In genomic region chr11:113262594-113262993, GRCh38 we compare ENCODE assay signal across 17 cellular contexts.
"Had no signal": no experiment of that assay in that cellular context is flagged by ENCODE, and none has a peak within 500 bp of the region (broad histone marks: within the 10 kb centered on the region; RNA-seq: fewer than 3 reads in every experiment).

No MANE protein-coding gene starts in this region.

- H3K4me1 Mint-ChIP-seq: activated naive CD4-positive, alpha-beta T cell treated with anti-CD3 and anti-CD28 coated beads, Interleukin-2, amount 50 U/mL, for 24 hours; naive thymus-derived CD8-positive, alpha-beta T cell had no signal

- H3K4me1 ChIP-seq: breast epithelium, esophagus squamous epithelium, sigmoid colon, spleen, tibial nerve had no signal

- H3K27me3 ChIP-seq: adrenal gland, breast epithelium, esophagus squamous epithelium, hepatocyte, sigmoid colon, tibial nerve had no signal

- DNase-seq: activated CD4-positive, alpha-beta T cell treated with anti-CD3 and anti-CD28 coated beads, Interleukin-2, amount 50 U/mL, for 4 hours; activated effector memory CD4-positive, alpha-beta T cell treated with anti-CD3 and anti-CD28 coated beads, Interleukin-2, amount 50 U/mL, for 16 hours; effector memory CD8-positive, alpha-beta T cell; esophagus squamous epithelium; left cardiac atrium; naive thymus-derived CD8-positive, alpha-beta T cell; sigmoid colon; SK-N-SH; spleen; stimulated activated naive CD8-positive, alpha-beta T cell treated with anti-CD3 and anti-CD28 coated beads, Interleukin-15, Interleukin-2, amounts not matched to agents 100 U/mL and 50 U/mL, for 24 hours; T1000 had no signal

- H3K9ac ChIP-seq: SK-N-SH had no signal

- H2AFZ ChIP-seq: hepatocyte had no signal

- H3K9me3 Mint-ChIP-seq: activated naive CD4-positive, alpha-beta T cell treated with anti-CD3 and anti-CD28 coated beads, Interleukin-2, amount 50 U/mL, for 24 hours; dendritic cell treated with granulocyte-macrophage colony-stimulating factor and Interleukin-4, amounts not matched to agents 40 ng/mL and 50 ng/mL, for 4 days; effector memory CD8-positive, alpha-beta T cell; naive thymus-derived CD8-positive, alpha-beta T cell had no signal

- ATAC-seq: effector memory CD8-positive, alpha-beta T cell; naive thymus-derived CD8-positive, alpha-beta T cell; stimulated activated naive CD8-positive, alpha-beta T cell treated with anti-CD3 and anti-CD28 coated beads, Interleukin-15, Interleukin-2, amounts not matched to agents 100 U/mL and 50 U/mL, for 24 hours had no signal

- H3K27ac Mint-ChIP-seq: activated naive CD4-positive, alpha-beta T cell treated with anti-CD3 and anti-CD28 coated beads, Interleukin-2, amount 50 U/mL, for 24 hours; dendritic cell treated with granulocyte-macrophage colony-stimulating factor and Interleukin-4, amounts not matched to agents 40 ng/mL and 50 ng/mL, for 4 days; effector memory CD8-positive, alpha-beta T cell; naive thymus-derived CD8-positive, alpha-beta T cell had no signal

- H3K27ac ChIP-seq: adrenal gland, breast epithelium, esophagus squamous epithelium, hepatocyte, sigmoid colon, spleen, tibial nerve had no signal

- H3K4me3 ChIP-seq: adrenal gland, breast epithelium, esophagus squamous epithelium, hepatocyte, sigmoid colon, spleen, tibial nerve had no signal

- H3K36me3 ChIP-seq: breast epithelium, esophagus squamous epithelium, spleen had no signal

- H3K36me3 Mint-ChIP-seq: activated naive CD4-positive, alpha-beta T cell treated with anti-CD3 and anti-CD28 coated beads, Interleukin-2, amount 50 U/mL, for 24 hours; naive thymus-derived CD8-positive, alpha-beta T cell had no signal

- H3K4me2 ChIP-seq: hepatocyte, SK-N-SH had no signal

- H3K9me3 ChIP-seq: adrenal gland, breast epithelium, esophagus squamous epithelium, sigmoid colon, SK-N-SH, spleen, tibial nerve had no signal

- H3K4me3 Mint-ChIP-seq: activated naive CD4-positive, alpha-beta T cell treated with anti-CD3 and anti-CD28 coated beads, Interleukin-2, amount 50 U/mL, for 24 hours; dendritic cell treated with granulocyte-macrophage colony-stimulating factor and Interleukin-4, amounts not matched to agents 40 ng/mL and 50 ng/mL, for 4 days; effector memory CD8-positive, alpha-beta T cell; naive thymus-derived CD8-positive, alpha-beta T cell had no signal
